ENCODE assay signal across 20 cellular contexts in the genomic region with DNA sequence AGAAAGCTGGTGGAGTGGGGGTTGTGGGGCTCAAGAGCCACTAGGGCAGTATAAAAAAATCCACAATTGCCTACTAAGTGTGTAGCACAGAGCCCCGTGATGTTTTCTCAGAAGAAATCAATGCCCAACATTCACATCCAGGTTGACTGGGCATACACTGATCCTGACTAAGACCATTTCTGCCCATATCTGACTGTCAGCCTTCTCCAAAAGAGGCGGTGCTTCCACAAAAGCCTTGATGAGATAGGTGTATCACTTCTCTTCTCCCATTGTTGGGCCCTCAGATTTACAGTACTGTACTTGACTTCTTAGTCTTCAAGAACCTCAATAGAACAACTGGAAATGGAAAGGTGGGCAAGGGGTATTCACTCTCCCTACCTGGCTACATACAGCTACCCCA. TPM values are rescaled to one million over a fixed set of nuclear protein-coding genes. Genes with fewer than 3 reads are reported as not detected.
DNase-seq lines count a peak whose midpoint lies in the region; ATAC-seq and TF ChIP-seq lines count a peak whose summit lies in the region.
"Had no signal": no experiment of that assay in that cellular context is flagged by ENCODE, and none has a peak within 500 bp of the region (broad histone marks: within the 10 kb centered on the region; RNA-seq: fewer than 3 reads in every experiment).

No MANE protein-coding gene starts in this region.

- H3K9me3 ChIP-seq in esophagus muscularis mucosa, result no peaks in the 10 kb centered on the region
- H3K9me3 ChIP-seq in trophoblast cell (ENCODE audit: insufficient read depth, low read depth, low read length), result no peaks in the 10 kb centered on the region
- no peaks in the 10 kb centered on the region for H3K9me3 ChIP-seq in stomach smooth muscle (ENCODE audit: control insufficient read depth in 2 of 2, low read length in 2 of 2)
- H3K9me3 ChIP-seq: Caco-2 had no signal

- peak overlapping the region; percentile 83 for H4K91ac ChIP-seq in trophoblast cell (ENCODE audit: low read depth, low read length)

- peak overlapping the region; percentile 22 for H2AK5ac ChIP-seq in trophoblast cell (ENCODE audit: low read length)

- H3K36me3 ChIP-seq in esophagus muscularis mucosa, result peaks cover 0 to 37% (median 9%) of the 10 kb centered on the region in 4 donors
- peaks cover 3 to 8% of the 10 kb centered on the region in 2 experiments for H3K36me3 ChIP-seq in trophoblast cell (ENCODE audit: control insufficient read depth in 1 of 2, insufficient read depth in 2 of 2, low read length in 2 of 2)
- peaks cover 6% of the 10 kb centered on the region in 2 donors for H3K36me3 ChIP-seq in stomach smooth muscle (ENCODE audit: control insufficient read depth in 2 of 2, insufficient read depth in 2 of 2, low read length in 2 of 2)

- no peak for TF ChIP-seq CTCF in esophagus muscularis mucosa (IDR thresholded peaks at IDR 0.05)

- H2AFZ ChIP-seq in trophoblast cell (ENCODE audit: insufficient read depth, low read length, poor library complexity), result no peak overlapping the region

- H3K18ac ChIP-seq in trophoblast cell (ENCODE audit: low read length), result peak overlapping the region; percentile 45

- no peaks in the 10 kb centered on the region for H3K27me3 ChIP-seq in esophagus muscularis mucosa
- no peaks in the 10 kb centered on the region for H3K27me3 ChIP-seq in trophoblast cell (ENCODE audit: insufficient read depth, low read length)
- no peaks in the 10 kb centered on the region for H3K27me3 ChIP-seq in stomach smooth muscle (ENCODE audit: control insufficient read depth in 1 of 2, insufficient read depth in 2 of 2, low read length in 2 of 2)

- intact Hi-C loops in esophagus muscularis mucosa (cut with DNase I), result no loop called here
- intact Hi-C loops in left cardiac atrium (cut with DNase I), result no loop called here

- H2BK5ac ChIP-seq in trophoblast cell (ENCODE audit: low read depth, low read length, poor library complexity), result peak overlapping the region; percentile 90

- no peak overlapping the region for H3K9ac ChIP-seq in trophoblast cell (ENCODE audit: low read length)
- H3K9ac ChIP-seq in stomach smooth muscle (ENCODE audit: low read length in 2 of 2), result peak overlapping the region; percentile 93 to 97

- no peak overlapping the region for H3K23ac ChIP-seq in trophoblast cell (ENCODE audit: low read length)

- H2BK120ac ChIP-seq in trophoblast cell (ENCODE audit: insufficient read depth, low read length, poor library complexity), result peak overlapping the region; percentile 97

- peak overlapping the region; percentile 100 for H3K14ac ChIP-seq in trophoblast cell (ENCODE audit: low read length)

- peak overlapping the region; percentile 46 to 60 (median 55) for H3K4me3 ChIP-seq in esophagus muscularis mucosa
- peak overlapping the region; percentile 58 for H3K4me3 ChIP-seq in trophoblast cell (ENCODE audit: low read depth, low read length)
- H3K4me3 ChIP-seq in stomach smooth muscle (ENCODE audit: low read length in 2 of 2), result peak overlapping the region; percentile 85 to 91
- H3K4me3 ChIP-seq: GM12878 had no signal

- H4K8ac ChIP-seq in trophoblast cell (ENCODE audit: low read depth, low read length), result no peak overlapping the region

- peak overlapping the region; percentile 92 for H3K4ac ChIP-seq in trophoblast cell (ENCODE audit: low read depth, low read length)

- H3K27ac ChIP-seq in esophagus muscularis mucosa (replicated peaks in 1 of 4), result peak overlapping the region in 3 of 4 donors; percentile 77 to 82 (median 78)
- peak overlapping the region; percentile 95 for H3K27ac ChIP-seq in trophoblast cell (ENCODE audit: low read depth, low read length)
- H3K27ac ChIP-seq in stomach smooth muscle (ENCODE audit: low read length), result peak overlapping the region; percentile 93

- peak; percentile 10 to 12 for ATAC-seq in left cardiac atrium
- ATAC-seq: GM12878 had no signal

- H2BK12ac ChIP-seq in trophoblast cell (ENCODE audit: low read length), result peak overlapping the region; percentile 87

- 78% methylated on average over 2 of the region's 2 CpGs for WGBS in esophagus muscularis mucosa
- WGBS in trophoblast cell (ENCODE audit: extremely low coverage, insufficient coverage, insufficient read length), result no CpG with 5 or more reads among the region's 2 CpGs

- peak overlapping the region; percentile 42 for H3K4me2 ChIP-seq in trophoblast cell (ENCODE audit: low read length)

- H3K79me2 ChIP-seq in trophoblast cell (ENCODE audit: control insufficient read depth, insufficient read depth, low read length, poor library complexity), result peaks cover 17% of the 10 kb centered on the region

- TF ChIP-seq EP300 in esophagus muscularis mucosa (IDR thresholded peaks at IDR 0.05), result no peak

- peaks cover 38 to 71% (median 59%) of the 10 kb centered on the region in 4 donors for H3K4me1 ChIP-seq in esophagus muscularis mucosa
- H3K4me1 ChIP-seq in trophoblast cell (ENCODE audit: control insufficient read depth in 1 of 2, insufficient read depth in 2 of 2, low read length in 2 of 2), result peaks cover 24 to 31% of the 10 kb centered on the region in 2 experiments
- peaks cover 25% of the 10 kb centered on the region for H3K4me1 ChIP-seq in stomach smooth muscle (ENCODE audit: control insufficient read depth, insufficient read depth, low read length)
- H3K4me1 ChIP-seq: Caco-2 had no signal

- DNase-seq in esophagus muscularis mucosa (ENCODE audit: extremely low spot score), result no peak
- no peak for DNase-seq in left cardiac atrium
- no peak for DNase-seq in trophoblast cell
- no peak for DNase-seq in SIG-M5 (lab: John Stamatoyannopoulos, UW)
- DNase-seq in UCSD-AML1 (lab: John Stamatoyannopoulos, UW; ENCODE audit: unreplicated experiment), result no peak
- DNase-seq in OCI-M2 (lab: John Stamatoyannopoulos, UW; ENCODE audit: unreplicated experiment), result no peak
- DNase-seq: Caco-2; CD4-positive, CD25-positive, alpha-beta regulatory T cell; DMS 273 treated with DMSO at 0.1 percent for 48 hours; DND-41; H7; HFFc6; Karpas-422; NCI-H1694; NCI-H2081; NCI-H2171 treated with DMSO at 0.1 percent for 48 hours; NCI-H524 treated with DMSO at 0.1 percent for 48 hours; NCI-H82 had no signal

- no peak for TF ChIP-seq POLR2A in esophagus muscularis mucosa (IDR thresholded peaks at IDR 0.05; ENCODE audit: low read depth)

- no peak overlapping the region for H4K12ac ChIP-seq in trophoblast cell (ENCODE audit: low read depth, low read length)

- H3K79me1 ChIP-seq in trophoblast cell (ENCODE audit: low read length), result peaks cover 34% of the 10 kb centered on the region

RNA-seq across cellular contexts. Expression of a gene that starts 1.4 kb away (rescaled TPM):
- total RNA-seq in esophagus muscularis mucosa (10 to 100 TPM; 67.9 to 92.6 (median 79.3) TPM), left cardiac atrium (100 to 1,000 TPM; 383 to 677 TPM)
- 22.8 and 25.3 TPM in 2 replicates for polyA plus RNA-seq in trophoblast cell (2013)

RNA-seq across cellular contexts. Expression of a gene that starts 18.2 kb away (rescaled TPM):
- total RNA-seq in esophagus muscularis mucosa (10 to 100 TPM; 36.3 to 76.4 (median 61.6) TPM), left cardiac atrium (100 to 1,000 TPM; 101 to 120 TPM)
- 106 and 109 TPM in 2 replicates for polyA plus RNA-seq in trophoblast cell (2013)

RNA-seq across cellular contexts. Expression of a gene that starts 43.8 kb away (rescaled TPM):
- 1 to 10 TPM; 1.5 to 6.5 (median 4.4) TPM for total RNA-seq in esophagus muscularis mucosa
- under 1 TPM; 0.58 to 0.91 TPM for total RNA-seq in left cardiac atrium
- 0.08 TPM in 1 of 2 replicates, not detected in the other for polyA plus RNA-seq in trophoblast cell (2013)
- total RNA-seq: Caco-2, HFFc6 had no signal

Comparison
In these comparisons a context has a peak if more than half of its experiments do, and no peak if none do; other contexts are left out.
1. RNA of a gene that starts 1.4 kb away (total RNA-seq): 383 to 677 TPM in left cardiac atrium; 67.9 to 92.6 TPM in esophagus muscularis mucosa; every median in the first group is over 4 times any median in the second.
2. Peak in every context shown above with its lines, with median percentiles within 50 percentile points of each other: H3K27ac ChIP-seq and H3K4me3 ChIP-seq.